ENCODE assay signal across 16 cellular contexts in the genomic region with DNA sequence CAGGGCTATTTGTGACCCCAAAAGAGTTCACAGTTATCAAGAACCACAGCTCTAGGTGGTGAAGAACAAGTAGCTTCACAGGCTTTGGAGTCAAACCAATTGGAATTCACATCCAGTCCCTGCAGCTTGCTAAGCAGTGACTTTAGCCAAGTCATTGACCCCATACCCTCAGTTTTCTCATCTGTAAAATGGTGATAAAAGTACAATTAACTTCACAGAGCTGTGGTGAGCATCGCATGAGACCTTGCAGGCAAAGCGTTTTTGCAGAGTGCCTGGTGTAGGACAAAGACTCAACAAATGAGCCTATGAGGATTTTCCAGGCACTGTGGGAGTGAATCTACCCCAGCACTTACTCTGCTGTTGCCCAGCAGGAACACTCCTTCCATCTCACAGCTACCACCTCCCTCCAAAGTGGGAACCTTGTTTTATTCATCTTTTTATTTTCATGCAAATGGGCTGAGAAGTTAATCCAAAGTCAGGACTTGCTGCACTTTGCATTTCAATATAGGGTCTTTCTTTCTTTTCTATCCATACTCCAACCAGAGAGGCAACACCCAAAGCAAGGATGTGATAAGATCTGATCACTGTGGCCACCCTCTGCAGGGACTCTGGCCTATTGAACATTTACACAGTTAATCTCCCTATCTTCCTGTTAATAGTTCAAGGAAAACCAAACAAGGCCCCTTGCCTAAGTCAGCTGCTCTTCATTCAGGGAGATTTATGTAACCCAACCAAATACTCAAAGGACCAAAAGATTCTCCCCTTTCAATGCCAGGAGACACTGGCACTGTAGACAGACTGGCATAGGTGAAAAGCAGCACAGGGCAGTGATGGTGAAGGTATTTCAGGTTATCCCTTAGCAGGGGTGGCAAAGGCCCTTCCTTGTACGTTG. TPM values are rescaled to one million over a fixed set of nuclear protein-coding genes. Genes with fewer than 3 reads are reported as not detected.
DNase-seq lines count a peak whose midpoint lies in the region; ATAC-seq, FAIRE-seq and TF ChIP-seq lines count a peak whose summit lies in the region.
"Had no signal": no experiment of that assay in that cellular context is flagged by ENCODE, and none has a peak within 500 bp of the region (broad histone marks: within the 10 kb centered on the region; RNA-seq: fewer than 3 reads in every experiment).

No MANE protein-coding gene starts in this region.

- peaks cover 61% of the 10 kb centered on the region for H3K4me1 ChIP-seq in HUES6 (ENCODE audit: control insufficient read depth, insufficient read depth, low read length)
- H3K4me1 ChIP-seq in hepatocyte (ENCODE audit: insufficient read depth) = peaks cover 33% of the 10 kb centered on the region
- H3K4me1 ChIP-seq in HepG2 (ENCODE audit: insufficient read depth, low read length) = peaks cover 97% of the 10 kb centered on the region
- H3K4me1 ChIP-seq: BLaER1, SJCRH30 had no signal

- intact Hi-C loops in HepG2 (cut with micrococcal nuclease; ENCODE audit: unreplicated experiment) = loop anchor here (1.0 kb wide), 1 partner anchor 40 kb away; no protein-coding TSS in a partner anchor

- H3K36me3 Mint-ChIP-seq in activated CD4-positive, alpha-beta memory T cell treated with anti-CD3 and anti-CD28 coated beads, Interleukin-2, amount 10 ng/mL, durations not matched to agents 7 days and 5 days (ENCODE audit: low read depth) = no peaks in the 10 kb centered on the region

- ATAC-seq in HepG2 = peak; percentile 72

- H3K79me2 ChIP-seq in hepatocyte (peaks cover 61% of the 10 kb centered on the region), HepG2 (ENCODE audit: insufficient read depth, low read length) (peaks cover 76% of the 10 kb centered on the region)

- H4K20me1 ChIP-seq in hepatocyte (ENCODE audit: insufficient read depth, poor library complexity, severe bottlenecking) = peaks cover 5% of the 10 kb centered on the region
- no peaks in the 10 kb centered on the region for H4K20me1 ChIP-seq in HepG2 (ENCODE audit: insufficient read depth, low read length)

- H3K4me1 Mint-ChIP-seq in activated CD4-positive, alpha-beta memory T cell treated with anti-CD3 and anti-CD28 coated beads, Interleukin-2, amount 10 ng/mL, durations not matched to agents 7 days and 5 days = no peaks in the 10 kb centered on the region
- H3K4me1 Mint-ChIP-seq: CD8-positive, alpha-beta memory T cell had no signal

- H3K4me3 Mint-ChIP-seq in activated CD4-positive, alpha-beta memory T cell treated with anti-CD3 and anti-CD28 coated beads, Interleukin-2, amount 10 ng/mL, durations not matched to agents 7 days and 5 days = no peak overlapping the region
- H3K4me3 Mint-ChIP-seq: CD8-positive, alpha-beta memory T cell had no signal

- H3K27ac Mint-ChIP-seq in activated CD4-positive, alpha-beta memory T cell treated with anti-CD3 and anti-CD28 coated beads, Interleukin-2, amount 10 ng/mL, durations not matched to agents 7 days and 5 days = no peak overlapping the region

- POLR2A ChIA-PET in HepG2 (lab: Yijun Ruan, JAX) = interaction anchor here (0.7 to 5.8 kb wide), 4 partner anchors 13 to 82 kb away, joined by 3 to 94 read pairs (median 4); no protein-coding TSS in a partner anchor
- POLR2A ChIA-PET in activated CD4-positive, alpha-beta memory T cell treated with anti-CD3 and anti-CD28 coated beads, Interleukin-2, amount 10 ng/mL, durations not matched to agents 7 days and 5 days (lab: Charles Lee) = no interaction called here

- H3K27ac ChIP-seq in HUES6 (ENCODE audit: low read depth, low read length) (peak overlapping the region; percentile 48), hepatocyte (peak overlapping the region; percentile 33), HepG2 (ENCODE audit: extremely low read length, insufficient read depth, low read length) (peak overlapping the region; percentile 85)
- H3K27ac ChIP-seq: BLaER1, RWPE1, SJCRH30 had no signal

- no peak for DNase-seq in hepatocyte (ENCODE audit: low spot score)
- DNase-seq in HepG2 (ENCODE audit: low spot score) = peak; percentile 93
- no peak for DNase-seq in GOT3 (lab: John Stamatoyannopoulos, UW)
- DNase-seq in activated CD4-positive, alpha-beta memory T cell treated with anti-CD3 and anti-CD28 coated beads, Interleukin-2, amount 10 ng/mL, durations not matched to agents 7 days and 5 days = no peak
- no peak for DNase-seq in AG08396 (ENCODE audit: low spot score)
- no peak for DNase-seq in NCI-H748 (lab: John Stamatoyannopoulos, UW; ENCODE audit: unreplicated experiment)
- DNase-seq: CD8-positive, alpha-beta memory T cell; KBM-7; NCI-H1048; NCI-H146; NCI-H2227 treated with DMSO at 0.1 percent for 48 hours; NCI-H526; SJCRH30 had no signal

- peak overlapping the region; percentile 9 for H3K9ac ChIP-seq in HUES6 (ENCODE audit: low read length)
- peak overlapping the region; percentile 35 for H3K9ac ChIP-seq in HepG2 (ENCODE audit: insufficient read depth, low read depth, low read length)
- H3K9ac ChIP-seq: BLaER1 had no signal

- H3K9me3 Mint-ChIP-seq in activated CD4-positive, alpha-beta memory T cell treated with anti-CD3 and anti-CD28 coated beads, Interleukin-2, amount 10 ng/mL, durations not matched to agents 7 days and 5 days = no peaks in the 10 kb centered on the region
- H3K9me3 Mint-ChIP-seq: CD8-positive, alpha-beta memory T cell had no signal

- peak; percentile 85 for FAIRE-seq in HepG2 (lab: Jason Lieb, UNC)

- BruUV-seq in HepG2 (replicated peaks; lab: Mats Ljungman, UMichigan) = no TSS peak

- in situ Hi-C loops in HepG2 (cut with HindIII; ENCODE audit: extremely low pct_ligation_motif_present, low pct_unique_long_range_greater_than_20kb) = no loop called here

- H3K36me3 ChIP-seq in HUES6 (ENCODE audit: control insufficient read depth, insufficient read depth, low read length) (peaks cover 4% of the 10 kb centered on the region; the same call in 1 of the 2 replicates), hepatocyte (replicated peaks; ENCODE audit: insufficient read depth, low read depth) (no peaks in the 10 kb centered on the region), HepG2 (replicated peaks in 1 of 2; ENCODE audit: control insufficient read depth in 1 of 2, insufficient read depth in 2 of 2, low read length in 2 of 2) (peaks cover 17 to 52% of the 10 kb centered on the region in 2 experiments)
- H3K36me3 ChIP-seq: SJCRH30 had no signal

- no peaks in the 10 kb centered on the region for H3K9me2 ChIP-seq in hepatocyte (replicated peaks; ENCODE audit: insufficient read depth)

- TF ChIP-seq EP300 in HepG2 (IDR thresholded peaks at IDR 0.05; ENCODE audit: low read depth in 2 of 2, low read length in 2 of 2) = peak; percentile 76 to 98; a peak in 3 of 4 replicates
- peak; percentile 96 for TF ChIP-seq EP300 in HepG2 (CRISPR knock-in tag; IDR thresholded peaks at IDR 0.05; ENCODE audit: borderline replicate concordance)

- H2AFZ ChIP-seq in hepatocyte (no peak overlapping the region), HepG2 (ENCODE audit: low read length) (no peak overlapping the region)

- 41% methylated on average over 3 of the region's 3 CpGs for WGBS in hepatocyte (ENCODE audit: low lambda C conversion rate, missing lambda C conversion rate)
- WGBS in HepG2 (ENCODE audit: low lambda C conversion rate) = 26% methylated on average over 3 of the region's 3 CpGs

- H3K27me3 ChIP-seq in HUES6 (ENCODE audit: control insufficient read depth, insufficient read depth, low read length) = no peaks in the 10 kb centered on the region
- no peaks in the 10 kb centered on the region for H3K27me3 ChIP-seq in hepatocyte
- H3K27me3 ChIP-seq in HepG2 (ENCODE audit: control insufficient read depth in 1 of 2, insufficient read depth in 2 of 2, low read length in 2 of 2) = no peaks in the 10 kb centered on the region
- H3K27me3 ChIP-seq: BLaER1, SJCRH30 had no signal

- peak; percentile 33; a peak in 1 of 4 replicates for TF ChIP-seq POLR2A in HepG2 (IDR thresholded peaks at IDR 0.05; ENCODE audit: insufficient read depth in 1 of 2, low read depth in 2 of 2, low read length in 2 of 2)

- CTCF ChIA-PET in HepG2 (lab: Yijun Ruan, JAX; ENCODE audit: low intra/inter-chr PET ratio, low total read pairs) = no interaction called here
- CTCF ChIA-PET in activated CD4-positive, alpha-beta memory T cell treated with anti-CD3 and anti-CD28 coated beads, Interleukin-2, amount 10 ng/mL, durations not matched to agents 7 days and 5 days (lab: Charles Lee) = no interaction called here

- H3K9me3 ChIP-seq in HUES6 (ENCODE audit: control insufficient read depth, insufficient read depth, low read depth, low read length) = no peaks in the 10 kb centered on the region
- no peaks in the 10 kb centered on the region for H3K9me3 ChIP-seq in hepatocyte (ENCODE audit: low read depth)
- H3K9me3 ChIP-seq in HepG2 (ENCODE audit: low read length) = no peaks in the 10 kb centered on the region
- H3K9me3 ChIP-seq: BLaER1, SJCRH30 had no signal

- no peak for TF ChIP-seq RAD21 in HepG2 (CRISPR knock-in tag; IDR thresholded peaks at IDR 0.05)

- H3K27me3 Mint-ChIP-seq in activated CD4-positive, alpha-beta memory T cell treated with anti-CD3 and anti-CD28 coated beads, Interleukin-2, amount 10 ng/mL, durations not matched to agents 7 days and 5 days = no peaks in the 10 kb centered on the region

- H3K4me2 ChIP-seq in hepatocyte (peak overlapping the region; percentile 55), HepG2 (ENCODE audit: low read depth, low read length) (peak overlapping the region; percentile 76)
- H3K4me2 ChIP-seq: BLaER1 had no signal

- no peak for TF ChIP-seq CTCF in hepatocyte (IDR thresholded peaks at IDR 0.05; ENCODE audit: poor library complexity)
- no peak for TF ChIP-seq CTCF in HepG2 (CRISPR knock-in tag; IDR thresholded peaks at IDR 0.05)

- H3K4me3 ChIP-seq in HUES6 (ENCODE audit: low read depth, low read length) = no peak overlapping the region
- no peak overlapping the region for H3K4me3 ChIP-seq in hepatocyte
- peak overlapping the region in 1 of 3 experiments; percentile 49; a peak in 1 of 6 replicates for H3K4me3 ChIP-seq in HepG2 (replicated peaks in 1 of 3; ENCODE audit: insufficient read depth in 1 of 3, low read depth in 2 of 3, low read length in 3 of 3)
- H3K4me3 ChIP-seq: BLaER1, SJCRH30 had no signal

RNA-seq across cellular contexts. Expression of a gene that starts 41.9 kb away (rescaled TPM):
- total RNA-seq in hepatocyte = 76.1 and 87.4 TPM in 2 replicates
- polyA plus RNA-seq in hepatocyte = 11.9 and 14.5 TPM in 2 replicates
- 40.0 and 63.8 TPM in 2 replicates for total RNA-seq in HepG2 (2016; rRNA removed; fragmentation: Illumina TruSeq; extraction: Trizol)
- 8.1 and 10.0 TPM in 2 replicates for total RNA-seq in HepG2 (2016; cell fraction: cytosol; rRNA removed; fragmentation: Illumina TruSeq; extraction: Trizol; ENCODE audit: low read depth)
- total RNA-seq in HepG2 (2016; cell fraction: insoluble cytoplasmic fraction; rRNA removed; fragmentation: Illumina TruSeq; extraction: Trizol) = 36.2 and 63.5 TPM in 2 replicates
- total RNA-seq in HepG2 (2016; cell fraction: membrane; rRNA removed; fragmentation: Illumina TruSeq; extraction: Trizol) = 10.8 and 13.5 TPM in 2 replicates
- 111 and 125 TPM in 2 replicates for total RNA-seq in HepG2 (2016; cell fraction: nucleus; rRNA removed; fragmentation: Illumina TruSeq; extraction: Trizol)
- polyA plus RNA-seq in HepG2 (2011; rRNA removed) = 26.8 and 30.0 TPM in 2 replicates
- polyA plus RNA-seq in HepG2 (2011; cell fraction: cytosol; rRNA removed) = 23.6 and 27.4 TPM in 2 replicates
- polyA plus RNA-seq in HepG2 (2011; cell fraction: nucleus; rRNA removed) = 74.2 and 77.9 TPM in 2 replicates
- polyA plus RNA-seq in HepG2 (2012) = 16.8 and 28.4 TPM in 2 replicates
- 1.1 TPM in 2 replicates for polyA plus RNA-seq in HepG2 (2016; cell fraction: cytosol; fragmentation: Illumina TruSeq; extraction: Trizol; ENCODE audit: low read depth)
- polyA plus RNA-seq in HepG2 (2016; cell fraction: insoluble cytoplasmic fraction; fragmentation: Illumina TruSeq; extraction: Trizol; ENCODE audit: low read depth) = 13.1 and 13.8 TPM in 2 replicates
- 2.0 and 2.5 TPM in 2 replicates for polyA plus RNA-seq in HepG2 (2016; cell fraction: membrane; fragmentation: Illumina TruSeq; extraction: Trizol; ENCODE audit: low read depth)
- polyA plus RNA-seq in HepG2 (2016; cell fraction: nucleus; fragmentation: Illumina TruSeq; extraction: Trizol; ENCODE audit: insufficient read depth, low read depth) = 64.5 and 67.0 TPM in 2 replicates
- 0.51 and 497 TPM in 2 replicates for polyA minus RNA-seq in HepG2 (2011; rRNA and poly(A)+ RNA removed; ENCODE audit: low replicate concordance)
- polyA minus RNA-seq in HepG2 (2011; cell fraction: cytosol; rRNA and poly(A)+ RNA removed) = 94.8 and 127 TPM in 2 replicates
- 220 and 287 TPM in 2 replicates for polyA minus RNA-seq in HepG2 (2011; cell fraction: nucleus; rRNA and poly(A)+ RNA removed)
- 1 to 10 TPM in 1 of 2 experiments, under 1 TPM in 1; 0.93 to 1.6 TPM for total RNA-seq in activated CD4-positive, alpha-beta memory T cell treated with anti-CD3 and anti-CD28 coated beads, Interleukin-2, amount 10 ng/mL, durations not matched to agents 7 days and 5 days
- polyA plus RNA-seq: CD8-positive, alpha-beta memory T cell had no signal

Comparison
In these comparisons a context has a peak if more than half of its experiments do, and no peak if none do; other contexts are left out.
1. H3K27ac ChIP-seq: peak in every context shown above with its lines; median percentile 85 in HepG2; 48 in HUES6; 33 in hepatocyte.